8 cellular contexts compared by ENCODE assay signal in genomic region chr2:75640621-75641121, GRCh38. TPM values are rescaled to one million over a fixed set of nuclear protein-coding genes. Genes with fewer than 3 reads are reported as not detected.
A peak's percentile ranks its signal among the peaks of the same experiment; 100 is the strongest.
DNase-seq lines count a peak whose midpoint lies in the region; ATAC-seq and TF ChIP-seq lines count a peak whose summit lies in the region.

No MANE protein-coding gene starts in this region.

- TF ChIP-seq CTCF in AG04450 (IDR thresholded peaks at IDR 0.05; ENCODE audit: low read depth, low read length) (peak; percentile 100), lung (IDR thresholded peaks at IDR 0.05; ENCODE audit: control extremely low read depth, extremely low read depth) (peak; percentile 91)

- H3K36me3 Mint-ChIP-seq in activated CD4-positive, alpha-beta T cell treated with anti-CD3 and anti-CD28 coated beads for 36 hours (ENCODE audit: low read depth): no peaks in the 10 kb centered on the region

- no peak overlapping the region for H3K4me3 Mint-ChIP-seq in activated CD4-positive, alpha-beta T cell treated with anti-CD3 and anti-CD28 coated beads for 36 hours

- H3K27ac ChIP-seq in AG04450 (ENCODE audit: low read depth, low read length) (no peak overlapping the region), lung (ENCODE audit: low read depth in 1 of 2, low read length in 1 of 2) (no peak overlapping the region)

- no peaks in the 10 kb centered on the region for H3K9me3 Mint-ChIP-seq in activated CD4-positive, alpha-beta T cell treated with anti-CD3 and anti-CD28 coated beads for 36 hours (ENCODE audit: low read depth)

- H3K27me3 Mint-ChIP-seq in activated CD4-positive, alpha-beta T cell treated with anti-CD3 and anti-CD28 coated beads for 36 hours: peaks cover 11% of the 10 kb centered on the region

- CTCF ChIA-PET in AG04450 (lab: Charles Lee): interaction anchor here (0.6 to 4.9 kb wide), 23 partner anchors 9 to 1081 kb away, joined by 3 to 101 read pairs (median 6); no protein-coding TSS in a partner anchor
- CTCF ChIA-PET in activated CD4-positive, alpha-beta T cell treated with anti-CD3 and anti-CD28 coated beads for 36 hours (lab: Charles Lee): interaction anchor here (0.7 to 2.7 kb wide), 19 partner anchors 8 to 1588 kb away, joined by 3 to 20 read pairs (median 5); no protein-coding TSS in a partner anchor

- H3K27me3 ChIP-seq in AG04450 (ENCODE audit: control insufficient read depth, insufficient read depth, low read length) (peaks cover 14% of the 10 kb centered on the region), lung (ENCODE audit: control insufficient read depth, insufficient read depth) (no peaks in the 10 kb centered on the region)

- no peaks in the 10 kb centered on the region for H3K9me3 ChIP-seq in AG04450 (ENCODE audit: control insufficient read depth, insufficient read depth, low read length)
- no peaks in the 10 kb centered on the region for H3K9me3 ChIP-seq in lung (ENCODE audit: control insufficient read depth in 2 of 2, insufficient read depth in 1 of 2, low read length in 1 of 2)

- H3K4me3 ChIP-seq in AG04450 (ENCODE audit: low read depth, low read length): no peak overlapping the region
- H3K4me3 ChIP-seq in lung: no peak overlapping the region

- 0% methylated on average over 3 of the region's 3 CpGs for WGBS in lung, 2 donors

- H3K27ac Mint-ChIP-seq in activated CD4-positive, alpha-beta T cell treated with anti-CD3 and anti-CD28 coated beads for 36 hours: no peak overlapping the region

- H3K4me1 ChIP-seq in lung (ENCODE audit: control insufficient read depth in 2 of 2, insufficient read depth in 2 of 2, low read length in 2 of 2): no peaks in the 10 kb centered on the region

- intact Hi-C loops in activated CD4-positive, alpha-beta T cell treated with anti-CD3 and anti-CD28 coated beads for 36 hours (cut with DNase I, micrococcal nuclease): loop anchor here (1.0 to 5.0 kb wide), 2 partner anchors 37 to 957 kb away; no protein-coding TSS in a partner anchor

- peak; percentile 33 for DNase-seq in AG04450 (ENCODE audit: low read depth, low spot score)
- DNase-seq in NCI-H1694 treated with DMSO at 0.1 percent for 48 hours (lab: John Stamatoyannopoulos, UW): peak; percentile 52
- DNase-seq in activated CD4-positive, alpha-beta T cell treated with anti-CD3 and anti-CD28 coated beads for 36 hours: peak; percentile 78
- peak; percentile 84 for DNase-seq in dedifferentiated amniotic fluid mesenchymal stem cell (ENCODE audit: extremely low spot score)
- peak; percentile 53 for DNase-seq in lung (ENCODE audit: low spot score)
- DNase-seq in stimulated activated CD8-positive, alpha-beta memory T cell treated with anti-CD3 and anti-CD28 coated beads, Interleukin-15, amount 100 ng/mL, for 48 hours (ENCODE audit: low read depth in 2 of 2): peak; percentile 17 to 38

- ATAC-seq in GM18502 (IDR thresholded peaks at IDR 0.05; ENCODE audit: poor library complexity, unreplicated experiment) (peak; percentile 99), HG02870 (IDR thresholded peaks at IDR 0.05; ENCODE audit: unreplicated experiment) (peak; percentile 97), lung (ENCODE audit: insufficient read depth, low FRiP score) (peak; percentile 96)
- peak; percentile 100 for ATAC-seq in activated CD4-positive, alpha-beta T cell treated with anti-CD3 and anti-CD28 coated beads for 36 hours

- POLR2A ChIA-PET in AG04450 (lab: Yijun Ruan, JAX): interaction anchor here (0.8 to 1.5 kb wide), 2 partner anchors 35 to 36 kb away, joined by 3 read pairs; no protein-coding TSS in a partner anchor
- POLR2A ChIA-PET in activated CD4-positive, alpha-beta T cell treated with anti-CD3 and anti-CD28 coated beads for 36 hours (lab: Charles Lee): interaction anchor here (0.5 kb wide), 1 partner anchor 1659 kb away, joined by 3 read pairs; no protein-coding TSS in a partner anchor

- no peaks in the 10 kb centered on the region for H3K36me3 ChIP-seq in lung (ENCODE audit: control insufficient read depth in 2 of 2, insufficient read depth in 2 of 2, low read length in 2 of 2)

- H3K4me1 Mint-ChIP-seq in activated CD4-positive, alpha-beta T cell treated with anti-CD3 and anti-CD28 coated beads for 36 hours: peaks cover 6% of the 10 kb centered on the region

RNA-seq across cellular contexts. Expression of gene MRPL19, which starts 5.9 kb away (rescaled TPM):
- polyA plus RNA-seq in AG04450 (2011; rRNA removed) (39.4 and 59.1 TPM in 2 replicates), lung (10 to 100 TPM; 14.9 to 24.9 TPM)
- polyA minus RNA-seq in AG04450 (2011; rRNA and poly(A)+ RNA removed): 14.0 and 27.8 TPM in 2 replicates
- 10 to 100 TPM; 45.2 to 72.4 TPM for total RNA-seq in activated CD4-positive, alpha-beta T cell treated with anti-CD3 and anti-CD28 coated beads for 36 hours
- 10 to 100 TPM; 41.7 to 65.0 TPM for total RNA-seq in lung

Comparison
In these comparisons a context has a peak if more than half of its experiments do, and no peak if none do; other contexts are left out.
1. DNase-seq: peak in every context shown above with its lines; median percentile 84 in dedifferentiated amniotic fluid mesenchymal stem cell; 78 in activated CD4-positive, alpha-beta T cell treated with anti-CD3 and anti-CD28 coated beads for 36 hours; 53 in lung; 52 in NCI-H1694 treated with DMSO at 0.1 percent for 48 hours; 33 in AG04450; 28 in stimulated activated CD8-positive, alpha-beta memory T cell treated with anti-CD3 and anti-CD28 coated beads, Interleukin-15, amount 100 ng/mL, for 48 hours.